Comparison of ENCODE assay signal across 19 cellular contexts in the genomic region with DNA sequence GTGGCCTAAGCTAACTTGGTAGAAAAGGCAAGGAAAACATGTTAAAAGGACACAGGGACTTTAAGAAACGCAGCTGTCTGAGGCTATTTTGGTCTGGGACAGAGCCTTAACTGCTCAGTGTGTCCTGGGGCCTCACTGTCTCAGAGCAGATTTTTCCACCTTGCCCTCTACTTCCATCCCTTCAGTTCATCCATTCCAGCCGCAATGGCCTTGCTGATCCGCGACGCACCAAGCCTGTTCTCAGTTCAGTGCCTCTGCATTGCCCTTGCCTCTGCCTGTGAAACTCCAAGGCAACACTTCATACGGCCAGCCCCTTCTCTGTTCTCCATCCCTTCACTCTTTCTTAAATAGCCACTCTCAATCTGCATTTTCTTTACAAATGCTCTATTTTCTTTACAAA.
DNase-seq lines count a peak whose midpoint lies in the region; ATAC-seq and TF ChIP-seq lines count a peak whose summit lies in the region.
"Had no signal": no experiment of that assay in that cellular context is flagged by ENCODE, and none has a peak within 500 bp of the region (broad histone marks: within the 10 kb centered on the region; RNA-seq: fewer than 3 reads in every experiment).

No MANE protein-coding gene starts in this region.

- H3K27ac Mint-ChIP-seq in activated T-helper 17 cell treated with anti-CD3 and anti-CD28 coated beads, Interleukin-2, amount 50 U/mL, for 72 hours: no peak overlapping the region
- H3K27ac Mint-ChIP-seq in activated CD4-positive, alpha-beta memory T cell treated with anti-CD3 and anti-CD28 coated beads, Interleukin-2, amount 10 ng/mL, durations not matched to agents 7 days and 5 days: no peak overlapping the region
- H3K27ac Mint-ChIP-seq: CD8-positive, alpha-beta T cell had no signal

- H3K4me2 ChIP-seq in MM.1S (ENCODE audit: low read depth, low read length): peak overlapping the region; percentile 35; the same call in 1 of the 2 replicates
- H3K4me2 ChIP-seq: A549 had no signal

- H3K9ac ChIP-seq in MM.1S (ENCODE audit: low read length): no peak overlapping the region

- peaks cover 19% of the 10 kb centered on the region for H3K27me3 Mint-ChIP-seq in activated T-helper 17 cell treated with anti-CD3 and anti-CD28 coated beads, Interleukin-2, amount 50 U/mL, for 72 hours
- peaks cover 37% of the 10 kb centered on the region for H3K27me3 Mint-ChIP-seq in activated CD4-positive, alpha-beta memory T cell treated with anti-CD3 and anti-CD28 coated beads, Interleukin-2, amount 10 ng/mL, durations not matched to agents 7 days and 5 days

- H3K9me3 ChIP-seq in MM.1S (replicated peaks; ENCODE audit: insufficient read depth, low read length): no peaks in the 10 kb centered on the region
- H3K9me3 ChIP-seq: A549, Caco-2, SJSA1 had no signal

- peaks cover 13% of the 10 kb centered on the region for H3K4me1 ChIP-seq in MM.1S (ENCODE audit: low read length)
- H3K4me1 ChIP-seq: Caco-2, SJSA1 had no signal

- H3K79me2 ChIP-seq in MM.1S (ENCODE audit: low read length): no peaks in the 10 kb centered on the region

- H3K4me1 Mint-ChIP-seq in activated T-helper 17 cell treated with anti-CD3 and anti-CD28 coated beads, Interleukin-2, amount 50 U/mL, for 72 hours: peaks cover 12% of the 10 kb centered on the region
- peaks cover 16% of the 10 kb centered on the region for H3K4me1 Mint-ChIP-seq in activated CD4-positive, alpha-beta memory T cell treated with anti-CD3 and anti-CD28 coated beads, Interleukin-2, amount 10 ng/mL, durations not matched to agents 7 days and 5 days

- no peak overlapping the region for H2AFZ ChIP-seq in MM.1S (ENCODE audit: low read length)

- POLR2A ChIA-PET in activated CD4-positive, alpha-beta memory T cell treated with anti-CD3 and anti-CD28 coated beads, Interleukin-2, amount 10 ng/mL, durations not matched to agents 7 days and 5 days (lab: Charles Lee): no interaction called here

- peak overlapping the region; percentile 44 for H3K4me3 Mint-ChIP-seq in activated T-helper 17 cell treated with anti-CD3 and anti-CD28 coated beads, Interleukin-2, amount 50 U/mL, for 72 hours
- no peak overlapping the region for H3K4me3 Mint-ChIP-seq in activated CD4-positive, alpha-beta memory T cell treated with anti-CD3 and anti-CD28 coated beads, Interleukin-2, amount 10 ng/mL, durations not matched to agents 7 days and 5 days

- no peaks in the 10 kb centered on the region for H4K20me1 ChIP-seq in MM.1S (ENCODE audit: insufficient read depth, low read length)

- CTCF ChIA-PET in activated CD4-positive, alpha-beta memory T cell treated with anti-CD3 and anti-CD28 coated beads, Interleukin-2, amount 10 ng/mL, durations not matched to agents 7 days and 5 days (lab: Charles Lee): no interaction called here

- peaks cover 7% of the 10 kb centered on the region; the same call in 1 of the 2 replicates for H3F3A ChIP-seq in MM.1S (ENCODE audit: insufficient read depth, low read length)

- no peaks in the 10 kb centered on the region for H3K9me2 ChIP-seq in MM.1S (replicated peaks; ENCODE audit: insufficient read depth, low read length)

- no peaks in the 10 kb centered on the region for H3K36me3 Mint-ChIP-seq in activated T-helper 17 cell treated with anti-CD3 and anti-CD28 coated beads, Interleukin-2, amount 50 U/mL, for 72 hours (ENCODE audit: low read depth)
- no peaks in the 10 kb centered on the region for H3K36me3 Mint-ChIP-seq in activated CD4-positive, alpha-beta memory T cell treated with anti-CD3 and anti-CD28 coated beads, Interleukin-2, amount 10 ng/mL, durations not matched to agents 7 days and 5 days (ENCODE audit: low read depth)
- H3K36me3 Mint-ChIP-seq: CD8-positive, alpha-beta T cell had no signal

- no peak overlapping the region for H3K4me3 ChIP-seq in MM.1S (ENCODE audit: low read length)
- H3K4me3 ChIP-seq: A549, SJSA1 had no signal

- ATAC-seq in activated T-helper 17 cell treated with anti-CD3 and anti-CD28 coated beads, Interleukin-2, amount 50 U/mL, for 72 hours (replicated peaks): no peak
- ATAC-seq in HG03442 (IDR thresholded peaks at IDR 0.05; ENCODE audit: unreplicated experiment): no peak
- ATAC-seq: A549 had no signal

- no peak for DNase-seq in MM.1S
- peak; percentile 64 for DNase-seq in myocyte (ENCODE audit: low read depth)
- DNase-seq in activated CD4-positive, alpha-beta memory T cell treated with anti-CD3 and anti-CD28 coated beads, Interleukin-2, amount 10 ng/mL, durations not matched to agents 7 days and 5 days: no peak
- no peak for DNase-seq in cortex of kidney (lab: John Stamatoyannopoulos, UW)
- no peak for DNase-seq in head of caudate nucleus
- DNase-seq: Caco-2, NCI-H1092, NCI-H1417 treated with DMSO at 0.1 percent for 48 hours, NCI-H1694 treated with DMSO at 0.1 percent for 48 hours, NCI-H2081, NCI-H2227 treated with DMSO at 0.1 percent for 48 hours, NCI-H526 treated with DMSO at 0.1 percent for 48 hours, Right ventricle myocardium superior had no signal

- H3K27ac ChIP-seq in MM.1S (ENCODE audit: low read length): no peak overlapping the region
- H3K27ac ChIP-seq: A549, C4-2B, SJSA1 had no signal

- H3K27me3 ChIP-seq in MM.1S (replicated peaks; ENCODE audit: insufficient read depth, low read length): no peaks in the 10 kb centered on the region
- H3K27me3 ChIP-seq: SJSA1 had no signal

- H3K9me3 Mint-ChIP-seq in activated T-helper 17 cell treated with anti-CD3 and anti-CD28 coated beads, Interleukin-2, amount 50 U/mL, for 72 hours: peaks cover 6% of the 10 kb centered on the region
- H3K9me3 Mint-ChIP-seq in activated CD4-positive, alpha-beta memory T cell treated with anti-CD3 and anti-CD28 coated beads, Interleukin-2, amount 10 ng/mL, durations not matched to agents 7 days and 5 days: no peaks in the 10 kb centered on the region

- H3K36me3 ChIP-seq in MM.1S (replicated peaks; ENCODE audit: insufficient read depth, low read length): no peaks in the 10 kb centered on the region
- H3K36me3 ChIP-seq: SJSA1 had no signal

- no peak for TF ChIP-seq CTCF in MM.1S (IDR thresholded peaks at IDR 0.05; ENCODE audit: low read length)

- intact Hi-C loops in head of caudate nucleus (cut with DNase I): no loop called here
